8 cellular contexts compared by ENCODE assay signal in the genomic region with DNA sequence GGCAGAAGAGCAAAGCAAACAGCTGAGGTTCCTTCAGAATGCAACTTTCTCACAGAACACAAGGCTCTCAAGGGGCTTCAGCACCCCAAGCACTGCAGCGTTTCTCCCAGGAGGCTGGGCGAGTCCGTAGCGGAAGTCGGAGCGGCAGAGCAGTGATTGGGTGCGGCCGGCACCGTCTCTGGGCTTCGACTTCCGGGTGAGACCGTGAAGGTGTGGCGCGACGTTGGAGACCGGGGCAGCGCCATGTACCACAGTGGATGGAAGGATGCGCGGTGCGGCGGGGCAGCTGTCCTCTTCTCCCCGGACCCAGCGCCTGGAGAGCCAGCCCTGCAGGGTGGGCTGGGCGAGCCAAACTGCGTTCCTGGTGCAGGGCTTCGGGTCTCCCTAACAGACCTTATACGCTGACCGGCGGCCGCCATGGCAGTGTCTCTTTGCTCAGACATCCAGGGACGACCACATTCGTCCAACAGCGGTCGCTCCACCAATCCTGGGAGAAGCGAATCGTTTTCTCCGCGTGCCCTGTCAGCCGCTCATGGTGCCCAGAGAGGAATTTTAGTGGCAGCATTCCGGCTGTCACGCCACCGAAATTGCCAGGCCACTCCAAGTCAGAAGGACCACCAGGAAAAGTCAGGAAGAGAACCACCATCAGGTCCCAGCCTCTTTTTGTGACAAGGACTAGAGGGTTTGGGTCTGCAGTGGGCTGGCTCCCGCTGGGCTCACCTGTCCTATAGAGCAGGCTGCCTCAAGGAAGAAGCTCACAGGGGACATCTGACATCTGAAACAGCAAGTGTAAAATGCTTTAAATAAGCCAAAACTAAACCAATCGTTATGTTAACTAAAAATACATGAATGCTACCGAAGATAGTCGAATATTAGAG. TPM values are rescaled to one million over a fixed set of nuclear protein-coding genes. Genes with fewer than 3 reads are reported as not detected.
DNase-seq lines count a peak whose midpoint lies in the region; ATAC-seq and TF ChIP-seq lines count a peak whose summit lies in the region.

No MANE protein-coding gene starts in this region.

- peak overlapping the region; percentile 67 for H3K9ac ChIP-seq in PC-3 (ENCODE audit: low read length)
- H3K9ac ChIP-seq in subcutaneous abdominal adipose tissue (ENCODE audit: low read length in 5 of 5), result peak overlapping the region in 4 of 5 donors; percentile 37 to 60 (median 46)

- H3K4me2 ChIP-seq in PC-3 (ENCODE audit: low read length), result peak overlapping the region; percentile 90

- no peaks in the 10 kb centered on the region for H4K20me1 ChIP-seq in PC-3 (ENCODE audit: low read length)

- no peaks in the 10 kb centered on the region for H3K9me2 ChIP-seq in PC-3 (replicated peaks; ENCODE audit: low read length)

- no peaks in the 10 kb centered on the region for H3K36me3 ChIP-seq in PC-3 (ENCODE audit: low read depth, low read length)
- H3K36me3 ChIP-seq in neutrophil, result no peaks in the 10 kb centered on the region
- no peaks in the 10 kb centered on the region for H3K36me3 ChIP-seq in subcutaneous abdominal adipose tissue (ENCODE audit: control insufficient read depth in 5 of 5, insufficient read depth in 5 of 5, low read length in 5 of 5)

- no peak for DNase-seq in AG04450 (ENCODE audit: low read depth, low spot score)
- DNase-seq in PC-3, result peak; percentile 55
- DNase-seq in activated effector memory CD4-positive, alpha-beta T cell treated with anti-CD3 and anti-CD28 coated beads, Interleukin-2, amount 50 U/mL, for 16 hours, result peak; percentile 88
- peak in 1 of 2 donors; percentile 43 for DNase-seq in foreskin keratinocyte

- ATAC-seq in GM19035 (IDR thresholded peaks at IDR 0.05; ENCODE audit: unreplicated experiment), result peak; percentile 100
- ATAC-seq in HG03354 (IDR thresholded peaks at IDR 0.05; ENCODE audit: poor library complexity, severe bottlenecking, unreplicated experiment), result peak; percentile 100
- peak; percentile 99 for ATAC-seq in PC-3
- ATAC-seq in foreskin keratinocyte, result peak; percentile 99

- H3K4me3 ChIP-seq in AG04450 (ENCODE audit: low read depth, low read length) (peak overlapping the region; percentile 76), PC-3 (ENCODE audit: low read length) (peak overlapping the region; percentile 70), neutrophil (ENCODE audit: low read depth in 1 of 2, low read length in 1 of 2) (peak overlapping the region; percentile 44 to 45), subcutaneous abdominal adipose tissue (ENCODE audit: low read depth in 1 of 5, low read length in 5 of 5) (peak overlapping the region; percentile 79 to 95 (median 87))

- H3K9me3 ChIP-seq in AG04450 (ENCODE audit: control insufficient read depth, insufficient read depth, low read length), result peaks cover 3% of the 10 kb centered on the region; the same call in 1 of the 2 replicates
- H3K9me3 ChIP-seq in PC-3 (ENCODE audit: low read length), result no peaks in the 10 kb centered on the region
- H3K9me3 ChIP-seq in neutrophil, result no peaks in the 10 kb centered on the region
- H3K9me3 ChIP-seq in subcutaneous abdominal adipose tissue (ENCODE audit: control insufficient read depth in 5 of 5, low read length in 5 of 5), result no peaks in the 10 kb centered on the region

- CTCF ChIA-PET in AG04450 (lab: Charles Lee), result no interaction called here
- CTCF ChIA-PET in PC-3 (lab: Charles Lee), result no interaction called here

- H3K4me1 ChIP-seq in PC-3 (ENCODE audit: insufficient read depth, low read length) (peaks cover 3% of the 10 kb centered on the region; the same call in 1 of the 2 replicates), foreskin keratinocyte (peaks cover 3% of the 10 kb centered on the region), neutrophil (ENCODE audit: control insufficient read depth in 1 of 2, insufficient read depth in 1 of 2, low read depth in 1 of 2, low read length in 1 of 2) (peaks cover 0 to 7% of the 10 kb centered on the region in 2 experiments), subcutaneous abdominal adipose tissue (ENCODE audit: control insufficient read depth in 5 of 5, insufficient read depth in 5 of 5, low read length in 5 of 5) (peaks cover 0 to 15% (median 12%) of the 10 kb centered on the region in 5 donors)

- H2AFZ ChIP-seq in PC-3 (ENCODE audit: low read length), result peak overlapping the region; percentile 96

- H3K27ac ChIP-seq in AG04450 (ENCODE audit: low read depth, low read length), result no peak overlapping the region
- no peak overlapping the region for H3K27ac ChIP-seq in PC-3 (ENCODE audit: low read length)
- no peak overlapping the region for H3K27ac ChIP-seq in foreskin keratinocyte
- no peak overlapping the region for H3K27ac ChIP-seq in neutrophil
- no peak overlapping the region for H3K27ac ChIP-seq in subcutaneous abdominal adipose tissue (ENCODE audit: low read depth, low read length)

- no peaks in the 10 kb centered on the region for H3K79me2 ChIP-seq in PC-3 (ENCODE audit: low read length)

- H3F3A ChIP-seq in PC-3 (ENCODE audit: low read length, unreplicated experiment), result no peaks in the 10 kb centered on the region

- intact Hi-C loops in PC-3 (cut with micrococcal nuclease), result no loop called here

- POLR2A ChIA-PET in AG04450 (lab: Yijun Ruan, JAX), result no interaction called here
- POLR2A ChIA-PET in PC-3 (lab: Charles Lee; ENCODE audit: unreplicated experiment), result no interaction called here

- TSS peak; percentile 81 for BruUV-seq in PC-3 (replicated peaks; lab: Mats Ljungman, UMichigan)

- no peak for TF ChIP-seq CTCF in AG04450 (IDR thresholded peaks at IDR 0.05; ENCODE audit: low read depth, low read length)
- no peak for TF ChIP-seq CTCF in PC-3 (conservative IDR thresholded peaks at IDR 0.05; ENCODE audit: low read depth, low read length)
- TF ChIP-seq CTCF in foreskin keratinocyte (conservative IDR thresholded peaks at IDR 0.05), result no peak
- no peak for TF ChIP-seq CTCF in neutrophil (IDR thresholded peaks at IDR 0.05)

- H3K27me3 ChIP-seq in AG04450 (ENCODE audit: control insufficient read depth, insufficient read depth, low read length) (no peaks in the 10 kb centered on the region), PC-3 (ENCODE audit: low read length) (no peaks in the 10 kb centered on the region), foreskin keratinocyte (no peaks in the 10 kb centered on the region), neutrophil (peaks cover 33% of the 10 kb centered on the region), subcutaneous abdominal adipose tissue (ENCODE audit: control insufficient read depth in 5 of 5, insufficient read depth in 4 of 5, low read length in 5 of 5) (peaks cover 0 to 4% (median 0%) of the 10 kb centered on the region in 5 donors)

RNA-seq across cellular contexts. Expression of a gene that starts 20.5 kb away (rescaled TPM):
- polyA plus RNA-seq in AG04450 (2011; rRNA removed) (2.2 and 2.4 TPM in 2 replicates), foreskin keratinocyte (0.73 and 0.78 TPM in 2 replicates)
- polyA minus RNA-seq in AG04450 (2011; rRNA and poly(A)+ RNA removed), result 3.4 and 3.7 TPM in 2 replicates
- total RNA-seq in PC-3 (2014; rRNA removed) (not detected in 2 replicates), foreskin keratinocyte (2.2 and 2.4 TPM in 2 replicates)
